Comparison of ENCODE assay signal across 16 cellular contexts in the genomic region with DNA sequence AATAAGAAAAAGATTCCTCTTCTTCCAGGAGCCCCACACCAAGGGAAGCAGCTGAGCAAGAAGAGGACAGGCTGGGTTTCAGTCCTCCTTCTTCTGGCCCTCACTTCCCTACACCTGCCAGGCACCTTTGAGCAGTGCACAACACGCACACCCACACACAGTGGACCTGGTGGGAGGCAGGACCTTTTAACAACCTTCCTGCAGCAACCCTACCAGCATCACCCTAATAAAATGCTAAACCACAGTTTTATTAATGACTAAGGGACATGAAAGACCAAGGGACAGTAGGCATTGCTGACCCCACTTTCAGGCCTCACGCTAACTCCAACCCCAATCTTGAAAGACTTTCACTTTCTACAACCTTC. TPM values are rescaled to one million over a fixed set of nuclear protein-coding genes. Genes with fewer than 3 reads are reported as not detected.
DNase-seq lines count a peak whose midpoint lies in the region; ATAC-seq, FAIRE-seq and TF ChIP-seq lines count a peak whose summit lies in the region.
"Had no signal": no experiment of that assay in that cellular context is flagged by ENCODE, and none has a peak within 500 bp of the region (broad histone marks: within the 10 kb centered on the region; RNA-seq: fewer than 3 reads in every experiment).

No MANE protein-coding gene starts in this region.

- H3K27me3 Mint-ChIP-seq in T-helper 1 cell treated with Interleukin-12 subunit alpha and Interleukin-12 subunit beta and Interleukin-4 antibody, amounts not matched to agents 30 μg/mL and 1 μg/mL, for 36 hours (ENCODE audit: low read depth) = no peaks in the 10 kb centered on the region

- H3K36me3 Mint-ChIP-seq in T-helper 1 cell treated with Interleukin-12 subunit alpha and Interleukin-12 subunit beta and Interleukin-4 antibody, amounts not matched to agents 30 μg/mL and 1 μg/mL, for 36 hours (ENCODE audit: low read depth) = peaks cover 6% of the 10 kb centered on the region

- intact Hi-C loops in GM12878 (cut with micrococcal nuclease; ENCODE audit: unreplicated experiment) (loop anchor here (5.0 to 10.0 kb wide), 4 partner anchors 52 to 415 kb away; a partner anchor contains a TSS), uterus (cut with DNase I; ENCODE audit: low total_unique reads) (no loop called here), left colon (cut with DNase I, micrococcal nuclease) (no loop called here)

- H3K4me3 ChIP-seq in Karpas-422 (ENCODE audit: low read length) (peak overlapping the region; percentile 70; the same call in 1 of the 2 replicates), GM12878 (peak overlapping the region; percentile 65; the same call in 1 of the 2 replicates), skin epidermis (no peak overlapping the region), uterus (no peak overlapping the region)

- peak overlapping the region; percentile 42 for H3K27ac Mint-ChIP-seq in T-helper 1 cell treated with Interleukin-12 subunit alpha and Interleukin-12 subunit beta and Interleukin-4 antibody, amounts not matched to agents 30 μg/mL and 1 μg/mL, for 36 hours

- TF ChIP-seq EP300 in GM12878 (IDR thresholded peaks at IDR 0.05; ENCODE audit: borderline replicate concordance in 1 of 2, control insufficient read depth in 1 of 2, low read depth in 2 of 2, low read length in 2 of 2) = no peak

- H2AFZ ChIP-seq in Karpas-422 (ENCODE audit: low read length) = no peak overlapping the region
- no peak overlapping the region for H2AFZ ChIP-seq in GM12878 (ENCODE audit: control insufficient read depth, low read depth, low read length)

- no peaks in the 10 kb centered on the region for H3K27me3 ChIP-seq in Karpas-422 (ENCODE audit: low read length)
- no peaks in the 10 kb centered on the region for H3K27me3 ChIP-seq in GM12878 (replicated peaks in 1 of 2; ENCODE audit: control insufficient read depth in 2 of 2, insufficient read depth in 2 of 2, low read length in 1 of 2)
- H3K27me3 ChIP-seq in uterus = no peaks in the 10 kb centered on the region

- no peaks in the 10 kb centered on the region for H3K9me3 ChIP-seq in Karpas-422 (ENCODE audit: low read length)
- H3K9me3 ChIP-seq in GM12878 (replicated peaks; ENCODE audit: control insufficient read depth, insufficient read depth, low read length) = no peaks in the 10 kb centered on the region
- no peaks in the 10 kb centered on the region for H3K9me3 ChIP-seq in uterus

- H3K4me1 Mint-ChIP-seq in T-helper 1 cell treated with Interleukin-12 subunit alpha and Interleukin-12 subunit beta and Interleukin-4 antibody, amounts not matched to agents 30 μg/mL and 1 μg/mL, for 36 hours (ENCODE audit: low read depth) = peaks cover 52% of the 10 kb centered on the region

- FAIRE-seq in GM12878 (lab: Jason Lieb, UNC) = peak; percentile 27

- H3K9me3 Mint-ChIP-seq in T-helper 1 cell treated with Interleukin-12 subunit alpha and Interleukin-12 subunit beta and Interleukin-4 antibody, amounts not matched to agents 30 μg/mL and 1 μg/mL, for 36 hours = no peaks in the 10 kb centered on the region

- no peak for TF ChIP-seq RAD21 in GM12878 (IDR thresholded peaks at IDR 0.05; ENCODE audit: insufficient read depth, low read depth, low read length)

- CTCF ChIA-PET in GM12878 (lab: Yijun Ruan, JAX) = interaction anchor here (0.7 to 7.5 kb wide), 7 partner anchors 10 to 76 kb away, joined by 3 to 89 read pairs (median 4); a partner anchor contains a TSS

- POLR2A ChIA-PET in GM12878 (lab: Charles Lee) = interaction anchor here (0.5 to 5.9 kb wide), 8 partner anchors 10 to 76 kb away, joined by 3 to 40 read pairs (median 6); a partner anchor contains a TSS

- H3K9ac ChIP-seq in Karpas-422 (ENCODE audit: low read length) = peak overlapping the region; percentile 91
- H3K9ac ChIP-seq in GM12878 (ENCODE audit: control insufficient read depth, insufficient read depth, low read length) = peak overlapping the region; percentile 77

- H4K20me1 ChIP-seq in Karpas-422 (ENCODE audit: insufficient read depth, low read depth, low read length) (peaks cover 11% of the 10 kb centered on the region; the same call in 1 of the 2 replicates), GM12878 (ENCODE audit: control insufficient read depth, insufficient read depth) (no peaks in the 10 kb centered on the region)

- in situ Hi-C loops in GM12878 (cut with MboI) = no loop called here

- no peak for DNase-seq in T-helper 1 cell
- DNase-seq in Karpas-422 = peak; percentile 62
- no peak for DNase-seq in GM12878 (ENCODE audit: low read depth, low spot score)
- DNase-seq in uterus = no peak
- no peak for DNase-seq in left colon
- no peak for DNase-seq in erythroblast (lab: John Stamatoyannopoulos, UW)
- DNase-seq: 8988T; activated T-cell treated with anti-CD3 and anti-CD28 coated beads, Interleukin-2, amount 50 U/mL, for 48 hours; caudate nucleus; HCEC 1CT; midbrain; stimulated activated CD4-positive, alpha-beta T cell treated with anti-CD3 and anti-CD28 coated beads, Interleukin-4, amount 100 ng/mL, for 4 hours; T1000 had no signal

- no TSS peak for BruUV-seq in GM12878 (replicated peaks; lab: Mats Ljungman, UMichigan)

- H3K4me3 Mint-ChIP-seq in T-helper 1 cell treated with Interleukin-12 subunit alpha and Interleukin-12 subunit beta and Interleukin-4 antibody, amounts not matched to agents 30 μg/mL and 1 μg/mL, for 36 hours = no peak overlapping the region

- no peak for TF ChIP-seq CTCF in GM12878 (IDR thresholded peaks at IDR 0.05 in 2 of 3, conservative IDR thresholded peaks at IDR 0.05 in 1 of 3; ENCODE audit: control insufficient read depth in 2 of 3, extremely low read depth in 1 of 3, insufficient read depth in 1 of 3, low read depth in 3 of 3, low read length in 3 of 3)
- no peak for TF ChIP-seq CTCF in uterus (IDR thresholded peaks at IDR 0.05)

- H3K4me2 ChIP-seq in Karpas-422 (ENCODE audit: low read depth, low read length, poor library complexity, severe bottlenecking) (peak overlapping the region; percentile 85), GM12878 (ENCODE audit: control insufficient read depth, insufficient read depth) (peak overlapping the region; percentile 99)

- RAD21 ChIA-PET in GM12878 (lab: Charles Lee; ENCODE audit: unreplicated experiment) = interaction anchor here (0.6 to 8.2 kb wide), 9 partner anchors 10 to 73 kb away, joined by 3 to 55 read pairs (median 4); a partner anchor contains a TSS

- H3K27ac ChIP-seq in Karpas-422 (ENCODE audit: low read length) (peak overlapping the region; percentile 98), GM12878 (ENCODE audit: control insufficient read depth, insufficient read depth) (peak overlapping the region; percentile 98), skin epidermis (peak overlapping the region in 14 of 21 experiments; percentile 9 to 89 (median 81)), uterus (no peak overlapping the region)

- ATAC-seq in GM12878 (peak; percentile 9), left colon (no peak)
- ATAC-seq: esophagus mucosa had no signal

- H3K9me2 ChIP-seq in Karpas-422 (replicated peaks; ENCODE audit: insufficient read depth, low read length) = no peaks in the 10 kb centered on the region

- H3K4me1 ChIP-seq in Karpas-422 (ENCODE audit: low read length) (peaks cover 89% of the 10 kb centered on the region), GM12878 (ENCODE audit: control insufficient read depth, insufficient read depth, low read length) (peaks cover 83% of the 10 kb centered on the region), uterus (no peaks in the 10 kb centered on the region)

- SMC1A ChIA-PET in GM12878 (lab: Charles Lee; ENCODE audit: uncharacterized antibody, unreplicated experiment) = interaction anchor here (0.6 to 5.4 kb wide), 8 partner anchors 10 to 437 kb away, joined by 3 to 41 read pairs (median 8); a partner anchor contains a TSS

- WGBS in GM12878 (ENCODE audit: insufficient coverage, insufficient replicate concordance, low lambda C conversion rate, missing lambda C conversion rate) = 5% methylated on average over 2 of the region's 2 CpGs

- no peaks in the 10 kb centered on the region for H3K36me3 ChIP-seq in Karpas-422 (ENCODE audit: insufficient read depth, low read length)
- no peaks in the 10 kb centered on the region; a peak in 1 of 4 replicates for H3K36me3 ChIP-seq in GM12878 (ENCODE audit: control insufficient read depth in 2 of 2, insufficient read depth in 2 of 2, low read length in 1 of 2)
- H3K36me3 ChIP-seq in uterus = no peaks in the 10 kb centered on the region

- H3K79me2 ChIP-seq in Karpas-422 (ENCODE audit: low read length) (peaks cover 89% of the 10 kb centered on the region), GM12878 (ENCODE audit: control insufficient read depth, insufficient read depth, low read length) (peaks cover 87% of the 10 kb centered on the region)

- TF ChIP-seq POLR2A in GM12878 (IDR thresholded peaks at IDR 0.05; ENCODE audit: low read depth, low read length) (no peak), uterus (IDR thresholded peaks at IDR 0.05) (no peak), erythroblast (IDR thresholded peaks at IDR 0.05; ENCODE audit: low read length) (no peak)

RNA-seq across cellular contexts. Expression of a gene that starts 12.2 kb away (rescaled TPM):
- total RNA-seq in Karpas-422 (2014; rRNA removed; shearing (Covaris generic); ENCODE audit: low replicate concordance) = 76.1 and 103 TPM in 2 replicates
- total RNA-seq in GM12878 (2013; cell fraction: nucleolus; rRNA removed) = 218 and 253 TPM in 2 replicates
- total RNA-seq in GM12878 (2014; rRNA removed) (48.4 and 54.3 TPM in 2 replicates), GM12878 (2014; rRNA removed; fragmentation: Illumina TruSeq; extraction: Trizol) (25.1 and 25.7 TPM in 2 replicates), GM12878 (2021) (91.5 and 102 TPM in 2 replicates), uterus (100 to 1,000 TPM in 1 of 4 donors, 10 to 100 TPM in 3; 21.3 to 222 (median 70.4) TPM), left colon (10 to 100 TPM; 62.5 to 69.1 TPM)
- polyA plus RNA-seq in GM12878 (2011; ENCODE audit: low read depth) = 43.7 TPM
- polyA plus RNA-seq in GM12878 (2011; rRNA removed) (34.0 and 50.3 TPM in 2 replicates), GM12878 (2014; fragmentation: Illumina TruSeq; extraction: Trizol) (14.7 and 29.2 TPM in 2 replicates), GM12878 (2014; fragmentation: Nextera tagmentation; extraction: Ambion mirVana) (under 1 TPM; 0.55 to 0.85 TPM), GM12878 (2014; rRNA removed) (58.8 and 64.9 TPM in 2 replicates), GM12878 (2016; fragmentation: Nextera tagmentation; extraction: Ambion mirVana) (10 to 100 TPM; 51.8 to 57.9 TPM)
- 54.1 and 60.4 TPM in 2 replicates for polyA plus RNA-seq in GM12878 (2011; cell fraction: cytosol; rRNA removed)
- 323 and 349 TPM in 2 replicates for polyA plus RNA-seq in GM12878 (2011; cell fraction: nucleus; rRNA removed)
- polyA plus RNA-seq in GM12878 (2012) = 88.7 and 93.1 TPM in 2 replicates
- polyA minus RNA-seq in GM12878 (2011; rRNA and poly(A)+ RNA removed) = 63.7 and 91.7 TPM in 2 replicates
- 34.5 and 43.7 TPM in 2 replicates for polyA minus RNA-seq in GM12878 (2011; cell fraction: cytosol; rRNA and poly(A)+ RNA removed)
- polyA minus RNA-seq in GM12878 (2011; cell fraction: nucleus; rRNA and poly(A)+ RNA removed) = 78.3 and 112 TPM in 2 replicates

RNA-seq across cellular contexts. Expression of a gene that starts 53.8 kb away (rescaled TPM):
- 4.3 and 4.7 TPM in 2 replicates for total RNA-seq in Karpas-422 (2014; rRNA removed; shearing (Covaris generic); ENCODE audit: low replicate concordance)
- total RNA-seq in GM12878 (2013; cell fraction: nucleolus; rRNA removed) = 13.8 and 14.9 TPM in 2 replicates
- total RNA-seq in GM12878 (2014; rRNA removed) (29.0 and 29.3 TPM in 2 replicates), GM12878 (2014; rRNA removed; fragmentation: Illumina TruSeq; extraction: Trizol) (21.7 and 22.2 TPM in 2 replicates), GM12878 (2021) (24.0 and 29.8 TPM in 2 replicates), uterus (10 to 100 TPM; 19.1 to 85.3 (median 53.0) TPM), left colon (100 to 1,000 TPM; 417 to 464 TPM)
- 5.4 TPM for polyA plus RNA-seq in GM12878 (2011; ENCODE audit: low read depth)
- polyA plus RNA-seq in GM12878 (2011; rRNA removed) (28.0 and 43.2 TPM in 2 replicates), GM12878 (2014; fragmentation: Illumina TruSeq; extraction: Trizol) (23.7 and 24.4 TPM in 2 replicates), GM12878 (2014; fragmentation: Nextera tagmentation; extraction: Ambion mirVana) (under 1 TPM; 0.15 to 0.21 TPM), GM12878 (2014; rRNA removed) (27.8 and 36.3 TPM in 2 replicates), GM12878 (2016; fragmentation: Nextera tagmentation; extraction: Ambion mirVana) (10 to 100 TPM; 10.3 to 11.4 TPM)
- 50.3 and 60.8 TPM in 2 replicates for polyA plus RNA-seq in GM12878 (2011; cell fraction: cytosol; rRNA removed)
- 34.3 and 35.5 TPM in 2 replicates for polyA plus RNA-seq in GM12878 (2011; cell fraction: nucleus; rRNA removed)
- 18.6 and 21.8 TPM in 2 replicates for polyA plus RNA-seq in GM12878 (2012)
- 39.7 and 55.9 TPM in 2 replicates for polyA minus RNA-seq in GM12878 (2011; rRNA and poly(A)+ RNA removed)
- polyA minus RNA-seq in GM12878 (2011; cell fraction: cytosol; rRNA and poly(A)+ RNA removed) = 10.6 and 11.8 TPM in 2 replicates
- polyA minus RNA-seq in GM12878 (2011; cell fraction: nucleus; rRNA and poly(A)+ RNA removed) = 11.7 and 14.1 TPM in 2 replicates

Comparison
In these comparisons a context has a peak if more than half of its experiments do, and no peak if none do; other contexts are left out.
1. H3K27ac ChIP-seq: peak in Karpas-422 (single experiment), GM12878 (single experiment) and skin epidermis (14 of 21); none in uterus (0 of 2).
2. H3K4me3 ChIP-seq: peak in Karpas-422 (single experiment) and GM12878 (single experiment); none in skin epidermis (0 of 7) and uterus (0 of 2).
3. RNA of a gene that starts 53.8 kb away (total RNA-seq): 417 to 464 TPM in left colon; 19.1 to 85.3 TPM in uterus, 13.8 to 29.8 TPM in GM12878 and 4.3 to 4.7 TPM in Karpas-422; every median in the first group is over 4 times any median in the second.